ENCODE assay signal across 2 cellular contexts in genomic region chr2:55500025-55500424, GRCh38.
TF ChIP-seq lines count a peak whose summit lies in the region.

No MANE protein-coding gene starts in this region.

TF ChIP-seq in K562, 482 proteins besides CTCF, POLR2A, EP300 and RAD21 (continued from another document and continues in another):
- TF ChIP-seq ZNF551 (CRISPR knock-in tag; IDR thresholded peaks at IDR 0.05) (no peak), POLR2H (tag; IDR thresholded peaks at IDR 0.05; ENCODE audit: low read depth) (no peak), NUFIP1 (IDR thresholded peaks at IDR 0.05; ENCODE audit: partially characterized antibody) (no peak), E2F3 (CRISPR knock-in tag; IDR thresholded peaks at IDR 0.05) (no peak), ZKSCAN1 (IDR thresholded peaks at IDR 0.05; ENCODE audit: low read depth, low read length) (no peak), BRF1 (IDR thresholded peaks at IDR 0.05; ENCODE audit: borderline replicate concordance, extremely low read depth, insufficient read length) (no peak), TCF15 (CRISPR knock-in tag; IDR thresholded peaks at IDR 0.05) (no peak), ZNF408 (CRISPR knock-in tag; IDR thresholded peaks at IDR 0.05; ENCODE audit: low read depth) (no peak), STAT5A (IDR thresholded peaks at IDR 0.05; ENCODE audit: borderline replicate concordance, low read length) (no peak), ZNF274 (IDR thresholded peaks at IDR 0.05; ENCODE audit: borderline replicate concordance, low read depth, low read length) (no peak), ETV5 (CRISPR knock-in tag; IDR thresholded peaks at IDR 0.05; ENCODE audit: low read depth) (no peak), SMARCA5 (IDR thresholded peaks at IDR 0.05) (no peak), CBX8 (IDR thresholded peaks at IDR 0.05; ENCODE audit: borderline replicate concordance, extremely low read depth, low read depth, low read length, poor library complexity, severe bottlenecking) (no peak), U2AF1 (optimal IDR thresholded peaks at IDR 0.05; ENCODE audit: low read depth, low read length) (no peak), TAF7 (tag; IDR thresholded peaks at IDR 0.05) (no peak), EP400 (IDR thresholded peaks at IDR 0.05) (no peak), MXD1 (CRISPR knock-in tag; IDR thresholded peaks at IDR 0.05; ENCODE audit: borderline replicate concordance, poor library complexity, severe bottlenecking) (no peak), FOSL1 (tag; conservative IDR thresholded peaks at IDR 0.05) (0 out of 2 replicates have a peak, but pooled peaks have one; percentile 30), FOXP4 (CRISPR knock-in tag; IDR thresholded peaks at IDR 0.05; ENCODE audit: borderline replicate concordance) (no peak), TSHZ1 (CRISPR knock-in tag; IDR thresholded peaks at IDR 0.05) (no peak), GATA2 (CRISPR knock-in tag; IDR thresholded peaks at IDR 0.05) (no peak), ELF4 (CRISPR knock-in tag; IDR thresholded peaks at IDR 0.05) (no peak), PHTF2 (CRISPR knock-in tag; IDR thresholded peaks at IDR 0.05) (no peak), ZNF75A (CRISPR knock-in tag; IDR thresholded peaks at IDR 0.05) (no peak), TRIM24 (IDR thresholded peaks at IDR 0.05) (peak; percentile 55 to 65; a peak in 3 of 4 replicates), ZNF174 (CRISPR knock-in tag; IDR thresholded peaks at IDR 0.05) (no peak)
- TF ChIP-seq, protein P1, sequence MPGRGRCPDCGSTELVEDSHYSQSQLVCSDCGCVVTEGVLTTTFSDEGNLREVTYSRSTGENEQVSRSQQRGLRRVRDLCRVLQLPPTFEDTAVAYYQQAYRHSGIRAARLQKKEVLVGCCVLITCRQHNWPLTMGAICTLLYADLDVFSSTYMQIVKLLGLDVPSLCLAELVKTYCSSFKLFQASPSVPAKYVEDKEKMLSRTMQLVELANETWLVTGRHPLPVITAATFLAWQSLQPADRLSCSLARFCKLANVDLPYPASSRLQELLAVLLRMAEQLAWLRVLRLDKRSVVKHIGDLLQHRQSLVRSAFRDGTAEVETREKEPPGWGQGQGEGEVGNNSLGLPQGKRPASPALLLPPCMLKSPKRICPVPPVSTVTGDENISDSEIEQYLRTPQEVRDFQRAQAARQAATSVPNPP (IDR thresholded peaks at IDR 0.05; ENCODE audit: borderline replicate concordance, insufficient read depth, insufficient read length) = no peak

TF ChIP-seq in HepG2, 621 proteins besides CTCF, POLR2A, EP300 and RAD21 (continued from another document):
- TF ChIP-seq ATF7 (IDR thresholded peaks at IDR 0.05) = no peak
- no peak for TF ChIP-seq ATF7 (CRISPR knock-in tag; IDR thresholded peaks at IDR 0.05)
- peak; percentile 69; the same call in 1 of the 2 replicates for TF ChIP-seq CEBPB (IDR thresholded peaks at IDR 0.05; ENCODE audit: borderline replicate concordance, low read depth, low read length)
- no peak for TF ChIP-seq ZNF761 (CRISPR knock-in tag; conservative IDR thresholded peaks at IDR 0.05)
- no peak for TF ChIP-seq ZNF749 (CRISPR knock-in tag; IDR thresholded peaks at IDR 0.05; ENCODE audit: borderline replicate concordance)
- TF ChIP-seq ZNF12 (CRISPR knock-in tag; IDR thresholded peaks at IDR 0.05) = 0 out of 2 replicates have a peak, but pooled peaks have one; percentile 40
- no peak for TF ChIP-seq LCORL (IDR thresholded peaks at IDR 0.05)
- TF ChIP-seq LCORL (CRISPR knock-in tag; IDR thresholded peaks at IDR 0.05) = no peak
- TF ChIP-seq BRD4 (CRISPR knock-in tag; IDR thresholded peaks at IDR 0.05) = no peak
- TF ChIP-seq MIER3 (CRISPR knock-in tag; IDR thresholded peaks at IDR 0.05; ENCODE audit: borderline replicate concordance) = no peak
- TF ChIP-seq, protein P2, sequence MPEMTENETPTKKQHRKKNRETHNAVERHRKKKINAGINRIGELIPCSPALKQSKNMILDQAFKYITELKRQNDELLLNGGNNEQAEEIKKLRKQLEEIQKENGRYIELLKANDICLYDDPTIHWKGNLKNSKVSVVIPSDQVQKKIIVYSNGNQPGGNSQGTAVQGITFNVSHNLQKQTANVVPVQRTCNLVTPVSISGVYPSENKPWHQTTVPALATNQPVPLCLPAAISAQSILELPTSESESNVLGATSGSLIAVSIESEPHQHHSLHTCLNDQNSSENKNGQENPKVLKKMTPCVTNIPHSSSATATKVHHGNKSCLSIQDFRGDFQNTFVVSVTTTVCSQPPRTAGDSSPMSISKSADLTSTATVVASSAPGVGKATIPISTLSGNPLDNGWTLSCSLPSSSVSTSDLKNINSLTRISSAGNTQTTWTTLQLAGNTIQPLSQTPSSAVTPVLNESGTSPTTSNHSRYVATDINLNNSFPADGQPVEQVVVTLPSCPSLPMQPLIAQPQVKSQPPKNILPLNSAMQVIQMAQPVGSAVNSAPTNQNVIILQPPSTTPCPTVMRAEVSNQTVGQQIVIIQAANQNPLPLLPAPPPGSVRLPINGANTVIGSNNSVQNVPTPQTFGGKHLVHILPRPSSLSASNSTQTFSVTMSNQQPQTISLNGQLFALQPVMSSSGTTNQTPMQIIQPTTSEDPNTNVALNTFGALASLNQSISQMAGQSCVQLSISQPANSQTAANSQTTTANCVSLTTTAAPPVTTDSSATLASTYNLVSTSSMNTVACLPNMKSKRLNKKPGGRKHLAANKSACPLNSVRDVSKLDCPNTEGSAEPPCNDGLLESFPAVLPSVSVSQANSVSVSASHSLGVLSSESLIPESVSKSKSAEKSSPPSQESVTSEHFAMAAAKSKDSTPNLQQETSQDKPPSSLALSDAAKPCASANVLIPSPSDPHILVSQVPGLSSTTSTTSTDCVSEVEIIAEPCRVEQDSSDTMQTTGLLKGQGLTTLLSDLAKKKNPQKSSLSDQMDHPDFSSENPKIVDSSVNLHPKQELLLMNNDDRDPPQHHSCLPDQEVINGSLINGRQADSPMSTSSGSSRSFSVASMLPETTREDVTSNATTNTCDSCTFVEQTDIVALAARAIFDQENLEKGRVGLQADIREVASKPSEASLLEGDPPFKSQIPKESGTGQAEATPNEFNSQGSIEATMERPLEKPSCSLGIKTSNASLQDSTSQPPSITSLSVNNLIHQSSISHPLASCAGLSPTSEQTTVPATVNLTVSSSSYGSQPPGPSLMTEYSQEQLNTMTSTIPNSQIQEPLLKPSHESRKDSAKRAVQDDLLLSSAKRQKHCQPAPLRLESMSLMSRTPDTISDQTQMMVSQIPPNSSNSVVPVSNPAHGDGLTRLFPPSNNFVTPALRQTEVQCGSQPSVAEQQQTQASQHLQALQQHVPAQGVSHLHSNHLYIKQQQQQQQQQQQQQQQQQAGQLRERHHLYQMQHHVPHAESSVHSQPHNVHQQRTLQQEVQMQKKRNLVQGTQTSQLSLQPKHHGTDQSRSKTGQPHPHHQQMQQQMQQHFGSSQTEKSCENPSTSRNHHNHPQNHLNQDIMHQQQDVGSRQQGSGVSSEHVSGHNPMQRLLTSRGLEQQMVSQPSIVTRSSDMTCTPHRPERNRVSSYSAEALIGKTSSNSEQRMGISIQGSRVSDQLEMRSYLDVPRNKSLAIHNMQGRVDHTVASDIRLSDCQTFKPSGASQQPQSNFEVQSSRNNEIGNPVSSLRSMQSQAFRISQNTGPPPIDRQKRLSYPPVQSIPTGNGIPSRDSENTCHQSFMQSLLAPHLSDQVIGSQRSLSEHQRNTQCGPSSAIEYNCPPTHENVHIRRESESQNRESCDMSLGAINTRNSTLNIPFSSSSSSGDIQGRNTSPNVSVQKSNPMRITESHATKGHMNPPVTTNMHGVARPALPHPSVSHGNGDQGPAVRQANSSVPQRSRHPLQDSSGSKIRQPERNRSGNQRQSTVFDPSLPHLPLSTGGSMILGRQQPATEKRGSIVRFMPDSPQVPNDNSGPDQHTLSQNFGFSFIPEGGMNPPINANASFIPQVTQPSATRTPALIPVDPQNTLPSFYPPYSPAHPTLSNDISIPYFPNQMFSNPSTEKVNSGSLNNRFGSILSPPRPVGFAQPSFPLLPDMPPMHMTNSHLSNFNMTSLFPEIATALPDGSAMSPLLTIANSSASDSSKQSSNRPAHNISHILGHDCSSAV (CRISPR knock-in tag; IDR thresholded peaks at IDR 0.05; ENCODE audit: borderline replicate concordance) = no peak
- no peak for TF ChIP-seq RELA (CRISPR knock-in tag; IDR thresholded peaks at IDR 0.05)
- peak; percentile 65 to 78 for TF ChIP-seq MAFK (conservative IDR thresholded peaks at IDR 0.05 in 1 of 2, IDR thresholded peaks at IDR 0.05 in 1 of 2; ENCODE audit: low read length in 2 of 2)
- TF ChIP-seq NFE2L2 (IDR thresholded peaks at IDR 0.05; ENCODE audit: low read length) = peak; percentile 59
- TF ChIP-seq SUZ12 (IDR thresholded peaks at IDR 0.05; ENCODE audit: low read depth, low read length) = no peak
- TF ChIP-seq FOSL2 (CRISPR knock-in tag; IDR thresholded peaks at IDR 0.05) = peak; percentile 21; the same call in 1 of the 2 replicates
- no peak for TF ChIP-seq ZBTB33 (CRISPR knock-in tag; IDR thresholded peaks at IDR 0.05)
- TF ChIP-seq, protein P3, sequence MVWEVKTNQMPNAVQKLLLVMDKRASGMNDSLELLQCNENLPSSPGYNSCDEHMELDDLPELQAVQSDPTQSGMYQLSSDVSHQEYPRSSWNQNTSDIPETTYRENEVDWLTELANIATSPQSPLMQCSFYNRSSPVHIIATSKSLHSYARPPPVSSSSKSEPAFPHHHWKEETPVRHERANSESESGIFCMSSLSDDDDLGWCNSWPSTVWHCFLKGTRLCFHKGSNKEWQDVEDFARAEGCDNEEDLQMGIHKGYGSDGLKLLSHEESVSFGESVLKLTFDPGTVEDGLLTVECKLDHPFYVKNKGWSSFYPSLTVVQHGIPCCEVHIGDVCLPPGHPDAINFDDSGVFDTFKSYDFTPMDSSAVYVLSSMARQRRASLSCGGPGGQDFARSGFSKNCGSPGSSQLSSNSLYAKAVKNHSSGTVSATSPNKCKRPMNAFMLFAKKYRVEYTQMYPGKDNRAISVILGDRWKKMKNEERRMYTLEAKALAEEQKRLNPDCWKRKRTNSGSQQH (CRISPR knock-in tag; IDR thresholded peaks at IDR 0.05; ENCODE audit: low read depth) = no peak
